In genomic region chr7:2572101-2572842, GRCh38 we compare ENCODE assay signal across 12 cellular contexts. TPM values are rescaled to one million over a fixed set of nuclear protein-coding genes. Genes with fewer than 3 reads are reported as not detected.
A peak's percentile ranks its signal among the peaks of the same experiment; 100 is the strongest.
DNase-seq lines count a peak whose midpoint lies in the region; ATAC-seq, FAIRE-seq and TF ChIP-seq lines count a peak whose summit lies in the region.
"Had no signal": no experiment of that assay in that cellular context is flagged by ENCODE, and none has a peak within 500 bp of the region (broad histone marks: within the 10 kb centered on the region; RNA-seq: fewer than 3 reads in every experiment).

No MANE protein-coding gene starts in this region.

- ATAC-seq in pancreas, result peak; percentile 47 to 85 (median 83)
- ATAC-seq: Right ventricle myocardium inferior had no signal

- H3K4me3 ChIP-seq in NB4 (ENCODE audit: low read depth, low read length) (no peak overlapping the region), choroid plexus epithelial cell (ENCODE audit: low read depth, low read length) (no peak overlapping the region), pancreas (peak overlapping the region in 1 of 4 donors; percentile 2)
- H3K4me3 ChIP-seq: thyroid gland had no signal

- H3K4me1 ChIP-seq in pancreas, result peaks cover 0 to 11% (median 0%) of the 10 kb centered on the region in 3 donors

- TF ChIP-seq POLR2A in NB4 (IDR thresholded peaks at IDR 0.05; ENCODE audit: extremely low read depth, insufficient read length), result no peak

- H3K27me3 ChIP-seq in pancreas, result no peaks in the 10 kb centered on the region
- H3K27me3 ChIP-seq: thyroid gland had no signal

- WGBS in pancreas, 2 donors, result 56 to 62% methylated on average over 22 of the region's 22 CpGs

- intact Hi-C loops in pancreas (cut with DNase I), result no loop called here

- no peaks in the 10 kb centered on the region for H3K9me3 ChIP-seq in pancreas
- H3K9me3 ChIP-seq: thyroid gland had no signal

- H3K36me3 ChIP-seq in pancreas, result peaks cover 0 to 4% (median 0%) of the 10 kb centered on the region in 3 donors

- peak; percentile 72 for DNase-seq in ELR (ENCODE audit: low read depth)
- DNase-seq in NB4 (ENCODE audit: low read depth), result peak; percentile 28
- peak; percentile 60 for DNase-seq in choroid plexus epithelial cell (ENCODE audit: low read depth)
- peak in 4 of 6 donors; percentile 39 to 72 (median 56) for DNase-seq in pancreas
- DNase-seq in cerebellar nuclear complex (lab: John Stamatoyannopoulos, UW), result no peak
- no peak for DNase-seq in GM19238 (ENCODE audit: insufficient read length, low spot score)
- DNase-seq in central memory CD4-positive, alpha-beta T cell, result no peak
- DNase-seq: activated B cell treated with CpG ODN at 0.5 μM for 24 hours, DMS153, KBM-7, thyroid gland had no signal

- TF ChIP-seq CTCF in NB4 (IDR thresholded peaks at IDR 0.05; ENCODE audit: low read depth, low read length) (no peak), choroid plexus epithelial cell (conservative IDR thresholded peaks at IDR 0.05; ENCODE audit: low read depth, low read length) (no peak), pancreas (IDR thresholded peaks at IDR 0.05) (no peak)

- H3K27ac ChIP-seq in pancreas, result peak overlapping the region in 2 of 4 donors; percentile 53 to 73
- H3K27ac ChIP-seq: thyroid gland had no signal

- no peak for FAIRE-seq in pancreas (lab: Jason Lieb, UNC)

RNA-seq across cellular contexts. Expression of gene IQCE, which starts 13.5 kb away (rescaled TPM):
- total RNA-seq in pancreas, result 10 to 100 TPM in 4 of 6 donors, 1 to 10 TPM in 2; 8.8 to 14.1 (median 12.1) TPM
- polyA plus RNA-seq in pancreas, result 10 to 100 TPM in 1 of 2 donors, 1 to 10 TPM in 1; 8.8 to 10.9 TPM

RNA-seq across cellular contexts. Expression of gene BRAT1, which starts 16.9 kb away (rescaled TPM):
- total RNA-seq in pancreas, result 10 to 100 TPM; 11.8 to 18.1 (median 13.6) TPM
- polyA plus RNA-seq in pancreas, result 10 to 100 TPM; 44.7 to 54.4 TPM

RNA-seq across cellular contexts. Expression of gene LFNG, which starts 52.7 kb away (rescaled TPM):
- total RNA-seq in pancreas, result 10 to 100 TPM; 28.2 to 66.8 (median 41.5) TPM
- 10 to 100 TPM; 37.2 to 42.1 TPM for polyA plus RNA-seq in pancreas

RNA-seq across cellular contexts. Expression of gene TTYH3, which starts 59.5 kb away (rescaled TPM):
- 10 to 100 TPM in 3 of 6 donors, 1 to 10 TPM in 3; 4.9 to 31.9 (median 8.4) TPM for total RNA-seq in pancreas
- polyA plus RNA-seq in pancreas, result 10 to 100 TPM in 1 of 2 donors, 1 to 10 TPM in 1; 6.7 to 10.5 TPM

Comparison
In these comparisons a context has a peak if more than half of its experiments do, and no peak if none do; other contexts are left out.
1. DNase-seq: peak in ELR (single experiment), NB4 (single experiment), choroid plexus epithelial cell (single experiment) and pancreas (4 of 6); none in cerebellar nuclear complex (0 of 2), GM19238 (single experiment) and central memory CD4-positive, alpha-beta T cell (single experiment).